Comparison of ENCODE assay signal across 19 cellular contexts in genomic region chr1:114043046-114043445, GRCh38.
DNase-seq lines count a peak whose midpoint lies in the region; ATAC-seq, FAIRE-seq and TF ChIP-seq lines count a peak whose summit lies in the region.
"Had no signal": no experiment of that assay in that cellular context is flagged by ENCODE, and none has a peak within 500 bp of the region (broad histone marks: within the 10 kb centered on the region; RNA-seq: fewer than 3 reads in every experiment).

No MANE protein-coding gene starts in this region.

- H2BK5ac ChIP-seq in H1 (ENCODE audit: low read depth, low read length) = no peak overlapping the region

- no peak for TF ChIP-seq EP300 in H1 (IDR thresholded peaks at IDR 0.05; ENCODE audit: borderline replicate concordance in 1 of 2, low read depth in 2 of 2, low read length in 2 of 2)

- intact Hi-C loops in left ventricle myocardium superior (cut with micrococcal nuclease) (no loop called here), Right ventricle myocardium inferior (cut with DNase I) (no loop called here), sciatic nerve (cut with DNase I) (no loop called here)

- no peak for TF ChIP-seq RAD21 in H1 (IDR thresholded peaks at IDR 0.05 in 1 of 2, conservative IDR thresholded peaks at IDR 0.05 in 1 of 2; ENCODE audit: low read depth in 2 of 2, low read length in 2 of 2)

- H3K18ac ChIP-seq in H1 (ENCODE audit: extremely low read depth, low read length) = no peak overlapping the region; the same call in 1 of the 2 replicates

- 87% methylated on average over 3 of the region's 3 CpGs; no CpG with 5 or more reads in 1 of the 2 experiments for WGBS in H1 (ENCODE audit: extremely low coverage in 1 of 2, insufficient coverage in 1 of 2, insufficient read length in 1 of 2, insufficient replicate concordance in 2 of 2, low coverage in 1 of 2, low lambda C conversion rate in 2 of 2, missing lambda C conversion rate in 1 of 2), 2 experiments

- no peaks in the 10 kb centered on the region for H3K79me1 ChIP-seq in H1 (ENCODE audit: low read depth, low read length)

- H3K23ac ChIP-seq in H1 (ENCODE audit: insufficient read length) = no peak overlapping the region

- no peaks in the 10 kb centered on the region for H3K27me3 ChIP-seq in H1 (replicated peaks in 1 of 4; ENCODE audit: control insufficient read depth in 3 of 4, extremely low read depth in 1 of 4, insufficient read depth in 3 of 4, low read length in 3 of 4)

- no peak overlapping the region for H3K14ac ChIP-seq in H1 (ENCODE audit: insufficient read length)

- H2BK15ac ChIP-seq in H1 (ENCODE audit: low read length) = no peak overlapping the region

- H3K27me3 Mint-ChIP-seq in activated T-cell treated with anti-CD3 and anti-CD28 coated beads, Interleukin-2, amount 50 U/mL, for 4 hours (ENCODE audit: low read depth) = no peaks in the 10 kb centered on the region

- H3K56ac ChIP-seq in H1 (replicated peaks; ENCODE audit: insufficient read length, low read depth, low read length) = no peak overlapping the region

- no peaks in the 10 kb centered on the region for H3K36me3 Mint-ChIP-seq in activated T-cell treated with anti-CD3 and anti-CD28 coated beads, Interleukin-2, amount 50 U/mL, for 4 hours (ENCODE audit: insufficient read depth)
- H3K36me3 Mint-ChIP-seq: CD14-positive monocyte; CD8-positive, alpha-beta T cell had no signal

- no peaks in the 10 kb centered on the region for H3K79me2 ChIP-seq in H1 (ENCODE audit: control insufficient read depth in 1 of 2, insufficient read depth in 2 of 2, low read length in 2 of 2)

- no peaks in the 10 kb centered on the region for H4K20me1 ChIP-seq in H1 (replicated peaks in 1 of 2; ENCODE audit: control insufficient read depth in 1 of 2, insufficient read depth in 2 of 2, low read length in 2 of 2)

- H3K23me2 ChIP-seq in H1 (ENCODE audit: low read depth, low read length) = no peaks in the 10 kb centered on the region; the same call in 1 of the 2 replicates

- FAIRE-seq in H1 (lab: Jason Lieb, UNC) = no peak
- FAIRE-seq: D721Med, G401.6, GM12891 had no signal

- CTCF ChIA-PET in H1 (lab: Charles Lee; ENCODE audit: partially characterized antibody) = interaction anchor here (1.2 kb wide), 1 partner anchor 58 kb away, joined by 3 read pairs; no protein-coding TSS in a partner anchor
- CTCF ChIA-PET in HEK293T (lab: Yijun Ruan, JAX) = interaction anchor here (1.3 kb wide), 1 partner anchor 10 kb away, joined by 3 read pairs; no protein-coding TSS in a partner anchor

- no peak overlapping the region for H3K9ac ChIP-seq in H1 (replicated peaks in 1 of 4; ENCODE audit: extremely low read depth in 1 of 4, low read depth in 3 of 4, low read length in 3 of 4)

- no peak overlapping the region for H3K4me3 Mint-ChIP-seq in activated T-cell treated with anti-CD3 and anti-CD28 coated beads, Interleukin-2, amount 50 U/mL, for 4 hours
- H3K4me3 Mint-ChIP-seq: CD14-positive monocyte; CD8-positive, alpha-beta T cell had no signal

- no peak overlapping the region for H3K27ac ChIP-seq in H1 (ENCODE audit: low read depth, low read length)
- H3K27ac ChIP-seq: 22Rv1 had no signal

- H3K4me1 Mint-ChIP-seq in activated T-cell treated with anti-CD3 and anti-CD28 coated beads, Interleukin-2, amount 50 U/mL, for 4 hours (ENCODE audit: low read depth) = no peaks in the 10 kb centered on the region

- H4K5ac ChIP-seq in H1 (ENCODE audit: insufficient read length, low read depth, low read length) = no peak overlapping the region

- ATAC-seq in left ventricle myocardium superior = peak; percentile 17
- ATAC-seq in Right ventricle myocardium inferior = no peak
- peak; percentile 59 for ATAC-seq in sciatic nerve
- ATAC-seq in activated T-cell treated with anti-CD3 and anti-CD28 coated beads, Interleukin-2, amount 50 U/mL, for 4 hours = no peak
- ATAC-seq: CD8-positive, alpha-beta T cell had no signal

- H2AFZ ChIP-seq in H1 (ENCODE audit: low read length) = no peak overlapping the region

- H3K4ac ChIP-seq in H1 (replicated peaks; ENCODE audit: insufficient read length, low read depth, low read length) = no peak overlapping the region

- TF ChIP-seq CTCF in H1 (IDR thresholded peaks at IDR 0.05; ENCODE audit: control extremely low read depth in 1 of 3, insufficient read depth in 1 of 3, low read depth in 1 of 3, low read length in 3 of 3) = no peak

- H3K4me3 ChIP-seq in H1 (ENCODE audit: extremely low read depth in 1 of 4, insufficient read depth in 2 of 4, low read depth in 3 of 4, low read length in 4 of 4) = no peak overlapping the region

- no peak overlapping the region for H4K91ac ChIP-seq in H1 (replicated peaks; ENCODE audit: insufficient read length, low read length)

- H3K36me3 ChIP-seq in H1 (ENCODE audit: control insufficient read depth in 2 of 4, insufficient read depth in 4 of 4, low read length in 3 of 4) = peaks cover 0 to 6% (median 0%) of the 10 kb centered on the region in 4 experiments; a peak in 1 of 8 replicates

- POLR2A ChIA-PET in H1 (lab: Charles Lee; ENCODE audit: partially characterized antibody) (no interaction called here), HEK293T (lab: Yijun Ruan, JAX) (no interaction called here)

- H2BK120ac ChIP-seq in H1 (replicated peaks; ENCODE audit: low read depth, low read length) = no peak overlapping the region

- no peak overlapping the region for H4K8ac ChIP-seq in H1 (ENCODE audit: extremely low read depth, insufficient read depth, low read length)

- H3K4me1 ChIP-seq in H1 (replicated peaks in 1 of 4; ENCODE audit: control insufficient read depth in 3 of 4, insufficient read depth in 4 of 4, low read length in 3 of 4) = peaks cover 2 to 12% (median 10%) of the 10 kb centered on the region in 4 experiments; a peak in 4 of 7 replicates

- TF ChIP-seq POLR2A in H1 (IDR thresholded peaks at IDR 0.05; ENCODE audit: control extremely low read depth in 1 of 2, low read depth in 2 of 2, low read length in 2 of 2) = no peak

- no peak overlapping the region for H3K4me2 ChIP-seq in H1 (ENCODE audit: insufficient read depth in 1 of 2, low read depth in 2 of 2, low read length in 2 of 2)

- peak overlapping the region; percentile 93; the same call in 1 of the 2 replicates for H2BK20ac ChIP-seq in H1 (ENCODE audit: low read length)

- DNase-seq in left ventricle myocardium superior (no peak), Right ventricle myocardium inferior (ENCODE audit: missing footprints) (no peak), NCI-H82 treated with DMSO at 0.1 percent for 48 hours (lab: John Stamatoyannopoulos, UW; ENCODE audit: unreplicated experiment) (peak; percentile 86), H1 (ENCODE audit: low read depth in 1 of 2, low spot score in 2 of 2) (no peak), sciatic nerve (ENCODE audit: low spot score) (no peak), superior temporal gyrus (ENCODE audit: extremely low spot score) (no peak), HEK293T (ENCODE audit: extremely low spot score) (no peak)
- DNase-seq in activated T-cell treated with anti-CD3 and anti-CD28 coated beads, Interleukin-2, amount 50 U/mL, for 4 hours = no peak
- DNase-seq: CD8-positive, alpha-beta T cell; COR-L47; DMS153; DMS79 treated with DMSO at 0.1 percent for 48 hours; EL; HCEC 1CT had no signal

- H3K9me3 Mint-ChIP-seq in activated T-cell treated with anti-CD3 and anti-CD28 coated beads, Interleukin-2, amount 50 U/mL, for 4 hours = no peaks in the 10 kb centered on the region
- H3K9me3 Mint-ChIP-seq: CD8-positive, alpha-beta T cell had no signal

- H2BK12ac ChIP-seq in H1 (ENCODE audit: low read depth, low read length) = no peak overlapping the region

- H3K9me3 ChIP-seq in H1 (ENCODE audit: insufficient read depth in 2 of 2, low read depth in 1 of 2, low read length in 1 of 2) = peaks cover 7 to 18% of the 10 kb centered on the region in 2 experiments; a peak in 2 of 4 replicates

- H2AK5ac ChIP-seq in H1 (ENCODE audit: low read depth, low read length) = no peak overlapping the region

TF ChIP-seq in H1, 55 proteins besides CTCF, POLR2A, EP300 and RAD21 (continues in another document):
- TF ChIP-seq CBX5 (IDR thresholded peaks at IDR 0.05; ENCODE audit: low read depth, low read length) (no peak), SAP30 (IDR thresholded peaks at IDR 0.05; ENCODE audit: insufficient read depth, insufficient replicate concordance, low read length) (no peak)

TF ChIP-seq in HEK293T, 16 proteins besides CTCF, POLR2A, EP300 and RAD21:
- no peak for TF ChIP-seq HDGF (IDR thresholded peaks at IDR 0.05; ENCODE audit: borderline replicate concordance)
- TF ChIP-seq LEF1 (IDR thresholded peaks at IDR 0.05; ENCODE audit: borderline replicate concordance) = no peak
- no peak for TF ChIP-seq FOXM1 (IDR thresholded peaks at IDR 0.05; ENCODE audit: borderline replicate concordance)

Comparison
In these comparisons a context has a peak if more than half of its experiments do, and no peak if none do; other contexts are left out.
1. ATAC-seq: peak in left ventricle myocardium superior (single experiment) and sciatic nerve (single experiment); none in Right ventricle myocardium inferior (single experiment) and activated T-cell treated with anti-CD3 and anti-CD28 coated beads, Interleukin-2, amount 50 U/mL, for 4 hours (0 of 2).